12 cellular contexts compared by ENCODE assay signal in genomic region chr1:93769767-93770166, GRCh38.
"Had no signal": no experiment of that assay in that cellular context is flagged by ENCODE, and none has a peak within 500 bp of the region (broad histone marks: within the 10 kb centered on the region; RNA-seq: fewer than 3 reads in every experiment).

No MANE protein-coding gene starts in this region.

- H3K9me3 Mint-ChIP-seq: activated T-cell treated with anti-CD3 and anti-CD28 coated beads, Interleukin-2, amount 50 U/mL, for 72 hours; effector memory CD8-positive, alpha-beta T cell; stimulated activated naive B cell treated with anti-CD40 and anti-IgM and Interleukin-4, amounts not matched to agents 10 μg/mL and 1 μg/mL and 100 μg/mL, for 72 hours had no signal

- DNase-seq: activated CD4-positive, alpha-beta T cell treated with anti-CD3 and anti-CD28 coated beads, Interleukin-2, amount 50 U/mL, for 1 hour; activated CD4-positive, CD25-positive, alpha-beta regulatory T cell treated with anti-CD3 and anti-CD28 coated beads, Interleukin-2, amount 50 U/mL, for 72 hours; activated gamma-delta T cell; activated T-cell treated with anti-CD3 and anti-CD28 coated beads, Interleukin-2, amount 50 U/mL, for 72 hours; effector memory CD8-positive, alpha-beta T cell; mesenchymal stem cell; natural killer cell; occipital lobe; posterior cingulate gyrus; stimulated activated naive B cell treated with anti-CD40 and anti-IgM and Interleukin-4, amounts not matched to agents 10 μg/mL and 1 μg/mL and 100 μg/mL, for 72 hours had no signal

- H3K27ac ChIP-seq: body of pancreas had no signal

- H3K27ac Mint-ChIP-seq: activated naive CD8-positive, alpha-beta T cell; activated T-cell treated with anti-CD3 and anti-CD28 coated beads, Interleukin-2, amount 50 U/mL, for 72 hours; effector memory CD8-positive, alpha-beta T cell; natural killer cell; stimulated activated naive B cell treated with anti-CD40 and anti-IgM and Interleukin-4, amounts not matched to agents 10 μg/mL and 1 μg/mL and 100 μg/mL, for 72 hours had no signal

- H3K27me3 Mint-ChIP-seq: activated naive CD8-positive, alpha-beta T cell; stimulated activated naive B cell treated with anti-CD40 and anti-IgM and Interleukin-4, amounts not matched to agents 10 μg/mL and 1 μg/mL and 100 μg/mL, for 72 hours had no signal

- H3K4me3 ChIP-seq: body of pancreas had no signal

- ATAC-seq: activated T-cell treated with anti-CD3 and anti-CD28 coated beads, Interleukin-2, amount 50 U/mL, for 72 hours; effector memory CD8-positive, alpha-beta T cell; natural killer cell; stimulated activated naive B cell treated with anti-CD40 and anti-IgM and Interleukin-4, amounts not matched to agents 10 μg/mL and 1 μg/mL and 100 μg/mL, for 72 hours had no signal

- H3K4me3 Mint-ChIP-seq: activated naive CD8-positive, alpha-beta T cell; activated T-cell treated with anti-CD3 and anti-CD28 coated beads, Interleukin-2, amount 50 U/mL, for 72 hours; effector memory CD8-positive, alpha-beta T cell; natural killer cell; stimulated activated naive B cell treated with anti-CD40 and anti-IgM and Interleukin-4, amounts not matched to agents 10 μg/mL and 1 μg/mL and 100 μg/mL, for 72 hours had no signal

- H3K36me3 Mint-ChIP-seq: natural killer cell; stimulated activated naive B cell treated with anti-CD40 and anti-IgM and Interleukin-4, amounts not matched to agents 10 μg/mL and 1 μg/mL and 100 μg/mL, for 72 hours had no signal

- H3K9me3 ChIP-seq: body of pancreas had no signal

- H3K27me3 ChIP-seq: body of pancreas had no signal
